Comparison of ENCODE assay signal across 23 cellular contexts in genomic region chr1:113088972-113089371, GRCh38. TPM values are rescaled to one million over a fixed set of nuclear protein-coding genes. Genes with fewer than 3 reads are reported as not detected.
DNase-seq lines count a peak whose midpoint lies in the region; ATAC-seq and TF ChIP-seq lines count a peak whose summit lies in the region.
"Had no signal": no experiment of that assay in that cellular context is flagged by ENCODE, and none has a peak within 500 bp of the region (broad histone marks: within the 10 kb centered on the region; RNA-seq: fewer than 3 reads in every experiment).

No MANE protein-coding gene starts in this region.

- H3K27ac Mint-ChIP-seq in HFFc6: peak overlapping the region; percentile 68
- peak overlapping the region; percentile 18 for H3K27ac Mint-ChIP-seq in activated B cell treated with CpG ODN at 0.5 μM for 24 hours
- H3K27ac Mint-ChIP-seq: activated T-helper 2 cell treated with anti-CD3 and anti-CD28 coated beads, Interferon-gamma antibody, Interleukin-2, Interleukin-4, amounts not matched to agents 10 μg/mL and 5 μg/mL and 100 μg/mL, durations not matched to agents 14 hours and 24 hours and 36 hours; CD14-positive monocyte; endodermal cell; nephron progenitor cell; stimulated activated memory B cell treated with anti-CD40 and anti-IgM and Interleukin-4, amounts not matched to agents 10 μg/mL and 1 μg/mL and 100 μg/mL, for 72 hours had no signal

- no peak for DNase-seq in HFFc6
- no peak for DNase-seq in activated B cell treated with CpG ODN at 0.5 μM for 24 hours
- DNase-seq in cardiac muscle cell (ENCODE audit: low read depth in 1 of 2, low spot score in 1 of 2): peak in 1 of 2 donors; percentile 9
- DNase-seq in renal cortical epithelial cell (ENCODE audit: low read depth): peak; percentile 10
- no peak for DNase-seq in Kasumi-1 (lab: John Stamatoyannopoulos, UW)
- DNase-seq in activated CD4-positive, alpha-beta T cell treated with anti-CD3 and anti-CD28 coated beads for 48 hours: no peak
- no peak for DNase-seq in H4 (ENCODE audit: low spot score)
- DNase-seq: activated CD8-positive, alpha-beta memory T cell treated with anti-CD3 and anti-CD28 coated beads, Interleukin-2, amount 50 U/mL, for 4 hours; body of pancreas; cortex of kidney; endodermal cell; NCI-H1930; NCI-H226; nephron progenitor cell; SHP77 treated with DMSO at 0.1 percent for 48 hours had no signal

- ATAC-seq in activated B cell treated with CpG ODN at 0.5 μM for 24 hours (ENCODE audit: low read depth): no peak
- ATAC-seq: body of pancreas; left lobe of liver; stimulated activated memory B cell treated with anti-CD40 and anti-IgM and Interleukin-4, amounts not matched to agents 10 μg/mL and 1 μg/mL and 100 μg/mL, for 72 hours had no signal

- H3K4me1 Mint-ChIP-seq in HFFc6 (ENCODE audit: low read depth): peaks cover 17% of the 10 kb centered on the region
- peaks cover 2% of the 10 kb centered on the region for H3K4me1 Mint-ChIP-seq in activated B cell treated with CpG ODN at 0.5 μM for 24 hours
- H3K4me1 Mint-ChIP-seq: CD14-positive monocyte; stimulated activated memory B cell treated with anti-CD40 and anti-IgM and Interleukin-4, amounts not matched to agents 10 μg/mL and 1 μg/mL and 100 μg/mL, for 72 hours had no signal

- CTCF ChIA-PET in activated B cell treated with CpG ODN at 0.5 μM for 24 hours (lab: Charles Lee): no interaction called here

- H3K36me3 Mint-ChIP-seq in HFFc6 (ENCODE audit: low read depth) (no peaks in the 10 kb centered on the region; the same call in 1 of the 2 replicates), activated B cell treated with CpG ODN at 0.5 μM for 24 hours (ENCODE audit: low read depth) (peaks cover 45% of the 10 kb centered on the region)

- TF ChIP-seq CTCF in HFFc6 (IDR thresholded peaks at IDR 0.05) (no peak), activated B cell treated with CpG ODN at 0.5 μM for 24 hours (IDR thresholded peaks at IDR 0.05) (no peak), cardiac muscle cell (IDR thresholded peaks at IDR 0.05; ENCODE audit: low read depth, low read length) (no peak)

- H3K4me1 ChIP-seq in cardiac muscle cell (ENCODE audit: low read depth): peaks cover 8% of the 10 kb centered on the region
- H3K4me1 ChIP-seq: HAP-1, parathyroid adenoma, vagina had no signal

- H3K9me3 Mint-ChIP-seq in HFFc6: no peaks in the 10 kb centered on the region
- H3K9me3 Mint-ChIP-seq in activated B cell treated with CpG ODN at 0.5 μM for 24 hours: no peaks in the 10 kb centered on the region
- H3K9me3 Mint-ChIP-seq: activated T-helper 2 cell treated with anti-CD3 and anti-CD28 coated beads, Interferon-gamma antibody, Interleukin-2, Interleukin-4, amounts not matched to agents 10 μg/mL and 5 μg/mL and 100 μg/mL, durations not matched to agents 14 hours and 24 hours and 36 hours; CD14-positive monocyte; endodermal cell; nephron progenitor cell; stimulated activated memory B cell treated with anti-CD40 and anti-IgM and Interleukin-4, amounts not matched to agents 10 μg/mL and 1 μg/mL and 100 μg/mL, for 72 hours had no signal

- H3K27me3 ChIP-seq in cardiac muscle cell: no peaks in the 10 kb centered on the region
- H3K27me3 ChIP-seq: body of pancreas, suprapubic skin, vagina had no signal

- intact Hi-C loops in activated B cell treated with CpG ODN at 0.5 μM for 24 hours (cut with micrococcal nuclease): no loop called here

- H3K27me3 Mint-ChIP-seq in HFFc6 (ENCODE audit: insufficient read depth): no peaks in the 10 kb centered on the region
- no peaks in the 10 kb centered on the region for H3K27me3 Mint-ChIP-seq in activated B cell treated with CpG ODN at 0.5 μM for 24 hours
- H3K27me3 Mint-ChIP-seq: stimulated activated memory B cell treated with anti-CD40 and anti-IgM and Interleukin-4, amounts not matched to agents 10 μg/mL and 1 μg/mL and 100 μg/mL, for 72 hours had no signal

- peak overlapping the region; percentile 24 for H3K27ac ChIP-seq in cardiac muscle cell
- H3K27ac ChIP-seq: body of pancreas, parathyroid adenoma, suprapubic skin, vagina had no signal

- no peaks in the 10 kb centered on the region for H3K9me3 ChIP-seq in cardiac muscle cell (ENCODE audit: low read depth)
- H3K9me3 ChIP-seq: body of pancreas, HAP-1, suprapubic skin, vagina had no signal

- no peak overlapping the region for H3K4me3 ChIP-seq in cardiac muscle cell
- H3K4me3 ChIP-seq: body of pancreas, HAP-1, suprapubic skin, vagina had no signal

- POLR2A ChIA-PET in activated B cell treated with CpG ODN at 0.5 μM for 24 hours (lab: Charles Lee): no interaction called here

- no peak overlapping the region for H3K4me3 Mint-ChIP-seq in HFFc6
- H3K4me3 Mint-ChIP-seq in activated B cell treated with CpG ODN at 0.5 μM for 24 hours: no peak overlapping the region
- H3K4me3 Mint-ChIP-seq: CD14-positive monocyte; endodermal cell; nephron progenitor cell; stimulated activated memory B cell treated with anti-CD40 and anti-IgM and Interleukin-4, amounts not matched to agents 10 μg/mL and 1 μg/mL and 100 μg/mL, for 72 hours had no signal

- H3K36me3 ChIP-seq in cardiac muscle cell: peaks cover 13% of the 10 kb centered on the region

RNA-seq across cellular contexts. Expression of gene LRIG2, which starts 16.0 kb away (rescaled TPM):
- 1 to 10 TPM; 5.6 to 8.5 (median 7.4) TPM for total RNA-seq in HFFc6 (2021; fragmentation: NEBNext Ultra II Directional; extraction: Animal tissue kit (Norgen Biotek cat#: 25700))
- total RNA-seq in activated B cell treated with CpG ODN at 0.5 μM for 24 hours: 23.8 and 30.7 TPM in 2 replicates
- 8.8 and 15.5 TPM in 2 replicates for total RNA-seq in cardiac muscle cell
- 7.2 and 11.5 TPM in 2 replicates for polyA plus RNA-seq in cardiac muscle cell
- total RNA-seq in renal cortical epithelial cell: 7.3 and 23.3 TPM in 2 replicates
- 1.8 and 2.5 TPM in 2 replicates for total RNA-seq in H4 (2014; rRNA removed; shearing (Covaris generic))
